Comparison of ENCODE assay signal across 8 cellular contexts in genomic region chr12:19669793-19670192, GRCh38.
"Had no signal": no experiment of that assay in that cellular context is flagged by ENCODE, and none has a peak within 500 bp of the region (broad histone marks: within the 10 kb centered on the region; RNA-seq: fewer than 3 reads in every experiment).

No MANE protein-coding gene starts in this region.

- H3K4me2 ChIP-seq: GM23338 had no signal

- H3K27ac ChIP-seq: HL-60 had no signal

- H2AFZ ChIP-seq: GM23338 had no signal

- H3K4me3 ChIP-seq: GM23338 had no signal

- DNase-seq: H9, HCEC 1CT, KBM-7 had no signal

- FAIRE-seq: H1, H54, HepG2 had no signal

- ATAC-seq: GM23338, HepG2 had no signal
